Comparison of ENCODE assay signal across 27 cellular contexts in the genomic region with DNA sequence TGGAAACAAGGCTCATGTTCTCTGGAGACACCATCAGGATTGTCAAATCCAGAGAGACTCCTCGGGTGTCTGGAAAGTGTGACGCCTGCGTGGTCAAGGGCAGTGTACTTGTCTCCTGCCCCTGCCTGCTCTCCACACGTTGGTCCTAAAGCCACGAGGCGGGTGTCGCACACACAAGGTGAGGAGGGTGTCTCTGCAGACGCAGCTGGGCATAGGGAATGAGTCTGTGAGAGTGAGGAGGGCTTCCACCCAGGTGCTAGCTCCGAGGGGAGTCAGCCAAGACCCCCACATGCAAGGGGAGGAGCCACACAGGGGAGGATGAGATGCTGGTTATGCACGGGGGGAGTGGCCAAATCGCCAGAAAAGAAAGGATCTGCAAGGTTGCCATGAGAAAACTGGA. TPM values are rescaled to one million over a fixed set of nuclear protein-coding genes. Genes with fewer than 3 reads are reported as not detected.
"Had no signal": no experiment of that assay in that cellular context is flagged by ENCODE, and none has a peak within 500 bp of the region (broad histone marks: within the 10 kb centered on the region; RNA-seq: fewer than 3 reads in every experiment).

No MANE protein-coding gene starts in this region.

- H3K4me1 ChIP-seq: breast epithelium, gastroesophageal sphincter, neural progenitor cell, sigmoid colon, tibial nerve had no signal

- DNase-seq: activated CD4-positive, alpha-beta T cell treated with anti-CD3 and anti-CD28 coated beads for 4 hours; activated CD4-positive, alpha-beta T cell treated with anti-CD3 and anti-CD28 coated beads, Interleukin-2, amount 50 U/mL, for 4 hours; activated CD8-positive, alpha-beta memory T cell treated with anti-CD3 and anti-CD28 coated beads for 24 hours; activated CD8-positive, alpha-beta memory T cell treated with anti-CD3 and anti-CD28 coated beads, Interleukin-2, amount 50 U/mL, for 4 hours; activated effector memory CD4-positive, alpha-beta T cell treated with anti-CD3 and anti-CD28 coated beads, Interleukin-2, amount 50 U/mL, for 16 hours; activated naive CD4-positive, alpha-beta T cell treated with anti-CD3 and anti-CD28 coated beads for 36 hours; activated T-cell treated with anti-CD3 and anti-CD28 coated beads, Interleukin-2, amount 50 U/mL, for 1 hour; effector memory CD4-positive, alpha-beta T cell; erythroblast; hippocampal formation; left colon; midbrain; naive thymus-derived CD8-positive, alpha-beta T cell; sigmoid colon; small intestine; stimulated activated CD4-positive, alpha-beta T cell treated with anti-CD3 and anti-CD28 coated beads, Interleukin-4, amount 100 ng/mL, for 24 hours had no signal

- H3K4me3 Mint-ChIP-seq: activated naive CD4-positive, alpha-beta T cell treated with anti-CD3 and anti-CD28 coated beads for 36 hours; activated T-helper 1 cell treated with anti-CD3 and anti-CD28 coated beads, Interleukin-12 subunit alpha, Interleukin-12 subunit beta, Interleukin-2, Interleukin-4 antibody, amounts not matched to agents 30 ng/mL and 10 ng/mL and 1 ng/mL, durations not matched to agents 14 hours and 24 hours and 36 hours; central memory CD8-positive, alpha-beta T cell; memory B cell; naive thymus-derived CD8-positive, alpha-beta T cell; neural progenitor cell; stimulated activated effector memory CD8-positive, alpha-beta T cell treated with anti-CD3 and anti-CD28 coated beads, Interleukin-12 subunit alpha, Interleukin-12 subunit beta, amount 100 ng/mL, for 72 hours had no signal

- H3K4me1 Mint-ChIP-seq: neural progenitor cell had no signal

- H3K4me3 ChIP-seq: breast epithelium, gastroesophageal sphincter, neural progenitor cell, sigmoid colon, tibial nerve had no signal

- H3K27me3 Mint-ChIP-seq: central memory CD8-positive, alpha-beta T cell; memory B cell; naive thymus-derived CD8-positive, alpha-beta T cell had no signal

- H3K27ac Mint-ChIP-seq: activated naive CD4-positive, alpha-beta T cell treated with anti-CD3 and anti-CD28 coated beads for 36 hours; activated T-helper 1 cell treated with anti-CD3 and anti-CD28 coated beads, Interleukin-12 subunit alpha, Interleukin-12 subunit beta, Interleukin-2, Interleukin-4 antibody, amounts not matched to agents 30 ng/mL and 10 ng/mL and 1 ng/mL, durations not matched to agents 14 hours and 24 hours and 36 hours; neural progenitor cell; stimulated activated effector memory CD8-positive, alpha-beta T cell treated with anti-CD3 and anti-CD28 coated beads, Interleukin-12 subunit alpha, Interleukin-12 subunit beta, amount 100 ng/mL, for 72 hours had no signal

- H3K9me3 ChIP-seq: breast epithelium, gastroesophageal sphincter, sigmoid colon, tibial nerve had no signal

- H3K9me3 Mint-ChIP-seq: activated naive CD4-positive, alpha-beta T cell treated with anti-CD3 and anti-CD28 coated beads for 36 hours; activated T-helper 1 cell treated with anti-CD3 and anti-CD28 coated beads, Interleukin-12 subunit alpha, Interleukin-12 subunit beta, Interleukin-2, Interleukin-4 antibody, amounts not matched to agents 30 ng/mL and 10 ng/mL and 1 ng/mL, durations not matched to agents 14 hours and 24 hours and 36 hours; central memory CD8-positive, alpha-beta T cell; memory B cell; naive thymus-derived CD8-positive, alpha-beta T cell; neural progenitor cell; stimulated activated effector memory CD8-positive, alpha-beta T cell treated with anti-CD3 and anti-CD28 coated beads, Interleukin-12 subunit alpha, Interleukin-12 subunit beta, amount 100 ng/mL, for 72 hours had no signal

- H3K27me3 ChIP-seq: breast epithelium, gastroesophageal sphincter, neural progenitor cell, sigmoid colon, tibial nerve had no signal

- H3K27ac ChIP-seq: breast epithelium, gastroesophageal sphincter, neural progenitor cell, sigmoid colon, tibial nerve had no signal

- H3K36me3 ChIP-seq: breast epithelium, neural progenitor cell had no signal

- H3K36me3 Mint-ChIP-seq: stimulated activated effector memory CD8-positive, alpha-beta T cell treated with anti-CD3 and anti-CD28 coated beads, Interleukin-12 subunit alpha, Interleukin-12 subunit beta, amount 100 ng/mL, for 72 hours had no signal

- ATAC-seq: gastroesophageal sphincter; left colon; naive thymus-derived CD8-positive, alpha-beta T cell; stimulated activated effector memory CD8-positive, alpha-beta T cell treated with anti-CD3 and anti-CD28 coated beads, Interleukin-12 subunit alpha, Interleukin-12 subunit beta, amount 100 ng/mL, for 72 hours had no signal

RNA-seq across cellular contexts. Expression of a gene that starts 27.9 kb away (rescaled TPM):
- total RNA-seq: activated naive CD4-positive, alpha-beta T cell treated with anti-CD3 and anti-CD28 coated beads for 36 hours; activated T-helper 1 cell treated with anti-CD3 and anti-CD28 coated beads, Interleukin-12 subunit alpha, Interleukin-12 subunit beta, Interleukin-2, Interleukin-4 antibody, amounts not matched to agents 30 ng/mL and 10 ng/mL and 1 ng/mL, durations not matched to agents 14 hours and 24 hours and 36 hours; dermis microvascular lymphatic vessel endothelial cell; naive thymus-derived CD8-positive, alpha-beta T cell; osteoblast; T-helper 1 cell treated with Interleukin-12 subunit alpha and Interleukin-12 subunit beta and Interleukin-4 antibody, amounts not matched to agents 30 ng/mL and 1 ng/mL, for 36 hours had no signal
